ENCODE assay signal across 2 cellular contexts in the genomic region with DNA sequence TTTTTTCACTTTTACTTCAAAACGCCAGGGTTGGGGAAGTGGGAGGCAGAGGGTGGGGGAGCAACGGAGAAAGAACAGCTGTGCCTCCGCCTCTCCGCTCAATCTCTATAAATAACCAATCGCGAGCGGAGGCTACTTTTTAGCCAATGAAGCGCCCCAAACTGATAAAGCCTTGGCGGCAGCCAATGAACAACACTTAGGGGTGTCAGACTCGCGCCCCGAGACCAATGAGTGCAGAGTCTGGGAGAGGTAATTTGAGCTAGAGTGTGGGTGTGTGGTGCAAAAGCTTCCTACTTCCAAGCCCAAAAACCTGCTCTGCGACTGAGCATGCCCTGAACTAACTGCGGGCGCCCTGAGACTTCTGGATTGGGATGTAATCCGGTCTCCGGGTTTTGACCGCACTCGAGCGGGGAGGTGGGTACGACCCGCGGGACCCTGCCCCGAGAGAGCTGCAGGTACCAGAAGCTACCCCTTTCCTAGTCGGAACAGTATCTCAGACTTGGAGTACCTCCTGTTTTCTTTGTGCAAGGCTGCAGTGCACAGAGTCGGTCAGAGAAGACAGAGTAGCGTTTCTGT.
A peak's percentile ranks its signal among the peaks of the same experiment; 100 is the strongest.
TF ChIP-seq lines count a peak whose summit lies in the region.

No MANE protein-coding gene starts in this region.

TF ChIP-seq in HCT116, 20 proteins besides CTCF, POLR2A, EP300 and RAD21 (continued from another document):
- TF ChIP-seq REST (IDR thresholded peaks at IDR 0.05; ENCODE audit: low read depth) (no peak), POLR2AphosphoS5 (IDR thresholded peaks at IDR 0.05; ENCODE audit: low read depth, low read length) (peak; percentile 68), TCF7L2 (IDR thresholded peaks at IDR 0.05; ENCODE audit: borderline replicate concordance, extremely low read depth, insufficient read depth, insufficient read length) (peak; percentile 6), SRF (IDR thresholded peaks at IDR 0.05; ENCODE audit: low read depth) (no peak)

TF ChIP-seq in SK-N-SH treated with all-trans-retinoic acid at 6 μM for 48 hours, 23 proteins besides CTCF, POLR2A, EP300 and RAD21 (continued from another document):
- TF ChIP-seq TSHZ2 (CRISPR knock-in tag; IDR thresholded peaks at IDR 0.05) (peak; percentile 51; the same call in 1 of the 2 replicates), ISL1 (CRISPR knock-in tag; IDR thresholded peaks at IDR 0.05) (no peak), ZFP3 (CRISPR knock-in tag; IDR thresholded peaks at IDR 0.05) (no peak), SNAI2 (CRISPR knock-in tag; IDR thresholded peaks at IDR 0.05) (no peak), POU6F1 (CRISPR knock-in tag; IDR thresholded peaks at IDR 0.05; ENCODE audit: borderline replicate concordance, low read depth) (no peak), CSRNP3 (CRISPR knock-in tag; IDR thresholded peaks at IDR 0.05) (no peak), ESRRG (CRISPR knock-in tag; IDR thresholded peaks at IDR 0.05) (no peak), ZNF70 (CRISPR knock-in tag; IDR thresholded peaks at IDR 0.05) (no peak), PPARA (CRISPR knock-in tag; IDR thresholded peaks at IDR 0.05; ENCODE audit: borderline replicate concordance) (no peak)
